Comparison of ENCODE assay signal across 8 cellular contexts in genomic region chr16:2151188-2152091, GRCh38. TPM values are rescaled to one million over a fixed set of nuclear protein-coding genes. Genes with fewer than 3 reads are reported as not detected.
A peak's percentile ranks its signal among the peaks of the same experiment; 100 is the strongest.
DNase-seq lines count a peak whose midpoint lies in the region; ATAC-seq and TF ChIP-seq lines count a peak whose summit lies in the region.

No MANE protein-coding gene starts in this region.

- peak; percentile 8; the same call in 1 of the 2 replicates for TF ChIP-seq EP300 in Ishikawa (IDR thresholded peaks at IDR 0.05; ENCODE audit: borderline replicate concordance)

- DNase-seq in DMS 273 (lab: John Stamatoyannopoulos, UW; ENCODE audit: unreplicated experiment) (peak; percentile 97), NOMO-1 treated with DMSO at 0.1 percent for 48 hours (lab: John Stamatoyannopoulos, UW; ENCODE audit: unreplicated experiment) (no peak), COLO668 (lab: John Stamatoyannopoulos, UW; ENCODE audit: unreplicated experiment) (no peak), ureter (ENCODE audit: low spot score) (no peak)
- no peak for DNase-seq in activated naive CD8-positive, alpha-beta T cell treated with anti-CD3 and anti-CD28 coated beads for 36 hours
- DNase-seq in naive thymus-derived CD8-positive, alpha-beta T cell = no peak
- DNase-seq in effector memory CD8-positive, alpha-beta T cell = no peak

- TF ChIP-seq RAD21 in Ishikawa (IDR thresholded peaks at IDR 0.05; ENCODE audit: low read depth) = no peak

- ATAC-seq in naive thymus-derived CD8-positive, alpha-beta T cell = no peak
- ATAC-seq in effector memory CD8-positive, alpha-beta T cell (replicated peaks) = no peak

- POLR2A ChIA-PET in naive thymus-derived CD8-positive, alpha-beta T cell (lab: Charles Lee) = interaction anchor here (0.5 to 6.0 kb wide), 9 partner anchors 12 to 262 kb away, joined by 3 to 44 read pairs (median 4); partner anchors contain the start of genes NDUFB10, RPS2, TBL3 and ZNF598

- peak overlapping the region; percentile 96 for H3K27ac Mint-ChIP-seq in activated naive CD8-positive, alpha-beta T cell treated with anti-CD3 and anti-CD28 coated beads for 36 hours
- peak overlapping the region in 4 of 10 donors; percentile 27 to 60 (median 40) for H3K27ac Mint-ChIP-seq in naive thymus-derived CD8-positive, alpha-beta T cell
- peak overlapping the region in 1 of 2 donors; percentile 24 for H3K27ac Mint-ChIP-seq in effector memory CD8-positive, alpha-beta T cell

- peak overlapping the region; percentile 93 for H3K4me3 Mint-ChIP-seq in activated naive CD8-positive, alpha-beta T cell treated with anti-CD3 and anti-CD28 coated beads for 36 hours
- H3K4me3 Mint-ChIP-seq in naive thymus-derived CD8-positive, alpha-beta T cell = peak overlapping the region in 9 of 10 donors; percentile 14 to 87 (median 60)
- peak overlapping the region in 1 of 2 donors; percentile 97 for H3K4me3 Mint-ChIP-seq in effector memory CD8-positive, alpha-beta T cell

- H3K9me3 Mint-ChIP-seq in activated naive CD8-positive, alpha-beta T cell treated with anti-CD3 and anti-CD28 coated beads for 36 hours = no peaks in the 10 kb centered on the region
- no peaks in the 10 kb centered on the region for H3K9me3 Mint-ChIP-seq in naive thymus-derived CD8-positive, alpha-beta T cell
- H3K9me3 Mint-ChIP-seq in effector memory CD8-positive, alpha-beta T cell = no peaks in the 10 kb centered on the region

- peaks cover 12% of the 10 kb centered on the region for H3K27me3 Mint-ChIP-seq in activated naive CD8-positive, alpha-beta T cell treated with anti-CD3 and anti-CD28 coated beads for 36 hours
- no peaks in the 10 kb centered on the region for H3K27me3 Mint-ChIP-seq in naive thymus-derived CD8-positive, alpha-beta T cell
- no peaks in the 10 kb centered on the region for H3K27me3 Mint-ChIP-seq in effector memory CD8-positive, alpha-beta T cell

- H3K36me3 Mint-ChIP-seq in activated naive CD8-positive, alpha-beta T cell treated with anti-CD3 and anti-CD28 coated beads for 36 hours = peaks cover 42% of the 10 kb centered on the region
- peaks cover 0 to 15% (median 4%) of the 10 kb centered on the region in 3 donors for H3K36me3 Mint-ChIP-seq in naive thymus-derived CD8-positive, alpha-beta T cell
- H3K36me3 Mint-ChIP-seq in effector memory CD8-positive, alpha-beta T cell (ENCODE audit: insufficient read depth) = peaks cover 15% of the 10 kb centered on the region

- H3K4me1 Mint-ChIP-seq in activated naive CD8-positive, alpha-beta T cell treated with anti-CD3 and anti-CD28 coated beads for 36 hours = peaks cover 30% of the 10 kb centered on the region
- peaks cover 8 to 55% (median 50%) of the 10 kb centered on the region in 4 donors for H3K4me1 Mint-ChIP-seq in naive thymus-derived CD8-positive, alpha-beta T cell
- H3K4me1 Mint-ChIP-seq in effector memory CD8-positive, alpha-beta T cell (ENCODE audit: low read depth in 2 of 2) = peaks cover 35 to 43% of the 10 kb centered on the region in 2 donors

TF ChIP-seq in Ishikawa, 13 proteins besides CTCF, POLR2A, EP300 and RAD21:
- TF ChIP-seq CEBPB (IDR thresholded peaks at IDR 0.05) (0 out of 2 replicates have a peak, but pooled peaks have one; percentile 2), TAF1 (IDR thresholded peaks at IDR 0.05; ENCODE audit: low read depth) (peak; percentile 23; the same call in 1 of the 2 replicates), EGR1 (IDR thresholded peaks at IDR 0.05) (no peak), MAX (IDR thresholded peaks at IDR 0.05) (no peak)

RNA-seq across cellular contexts. Expression of gene RAB26, which starts 3.0 kb away (rescaled TPM):
- total RNA-seq in activated naive CD8-positive, alpha-beta T cell treated with anti-CD3 and anti-CD28 coated beads for 36 hours = under 1 TPM; 0.26 to 0.35 TPM
- not detected for total RNA-seq in naive thymus-derived CD8-positive, alpha-beta T cell
- polyA plus RNA-seq in naive thymus-derived CD8-positive, alpha-beta T cell = 1 to 10 TPM in 1 of 3 donors, under 1 TPM in 2; 0.27 to 1.2 (median 0.94) TPM
- 0.83 TPM for total RNA-seq in ureter

RNA-seq across cellular contexts. Expression of gene TRAF7, which starts 4.1 kb away (rescaled TPM):
- 10 to 100 TPM; 86.4 to 89.2 TPM for total RNA-seq in activated naive CD8-positive, alpha-beta T cell treated with anti-CD3 and anti-CD28 coated beads for 36 hours
- 10 to 100 TPM; 32.3 to 39.5 TPM for total RNA-seq in naive thymus-derived CD8-positive, alpha-beta T cell
- 1 to 10 TPM; 3.5 to 8.8 (median 4.3) TPM for polyA plus RNA-seq in naive thymus-derived CD8-positive, alpha-beta T cell
- total RNA-seq in ureter = 76.2 TPM

RNA-seq across cellular contexts. Expression of gene PKD1, which starts 15.7 kb away (rescaled TPM):
- 10 to 100 TPM; 52.6 to 54.5 TPM for total RNA-seq in activated naive CD8-positive, alpha-beta T cell treated with anti-CD3 and anti-CD28 coated beads for 36 hours
- 100 to 1,000 TPM; 131 to 134 TPM for total RNA-seq in naive thymus-derived CD8-positive, alpha-beta T cell
- polyA plus RNA-seq in naive thymus-derived CD8-positive, alpha-beta T cell = 1 to 10 TPM; 3.5 to 9.9 (median 4.8) TPM
- 165 TPM for total RNA-seq in ureter

RNA-seq across cellular contexts. Expression of gene CASKIN1, which starts 45.0 kb away (rescaled TPM):
- total RNA-seq in activated naive CD8-positive, alpha-beta T cell treated with anti-CD3 and anti-CD28 coated beads for 36 hours = 1 to 10 TPM; 1.8 to 3.4 TPM
- under 1 TPM; 0.08 to 0.13 TPM for total RNA-seq in naive thymus-derived CD8-positive, alpha-beta T cell
- polyA plus RNA-seq in naive thymus-derived CD8-positive, alpha-beta T cell = not detected
- total RNA-seq in ureter = 0.05 TPM

RNA-seq across cellular contexts. Expression of gene MLST8, which starts 53.8 kb away (rescaled TPM):
- 10 to 100 TPM; 89.5 to 92.3 TPM for total RNA-seq in activated naive CD8-positive, alpha-beta T cell treated with anti-CD3 and anti-CD28 coated beads for 36 hours
- total RNA-seq in naive thymus-derived CD8-positive, alpha-beta T cell = 10 to 100 TPM; 49.3 to 53.2 TPM
- polyA plus RNA-seq in naive thymus-derived CD8-positive, alpha-beta T cell = 10 to 100 TPM; 29.9 to 40.4 (median 30.1) TPM
- total RNA-seq in ureter = 37.0 TPM
